In the genomic region with DNA sequence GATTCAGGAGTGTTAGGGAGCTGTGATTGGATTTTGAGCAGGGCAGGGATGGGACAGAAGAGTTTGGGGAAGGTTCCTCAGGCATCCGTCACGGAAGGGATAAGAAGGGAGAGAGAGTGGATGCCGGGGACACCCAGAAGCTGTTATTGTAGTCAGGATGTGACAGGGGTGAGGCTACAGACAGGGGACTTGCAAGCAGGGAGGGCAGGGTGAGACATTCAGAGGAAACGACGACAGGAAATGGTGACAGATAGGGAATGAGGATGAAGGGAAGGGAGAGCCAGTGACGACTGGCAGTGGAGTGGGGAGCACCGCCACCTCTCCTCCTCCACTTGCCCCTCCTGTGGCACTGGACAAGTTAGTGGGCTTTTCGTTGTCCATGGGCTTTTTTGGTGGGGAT, we compare ENCODE assay signal across 1 cellular context.
TF ChIP-seq lines count a peak whose summit lies in the region.

No MANE protein-coding gene starts in this region.

TF ChIP-seq in HepG2, 621 proteins besides CTCF, POLR2A, EP300 and RAD21:
- peak; percentile 57 for TF ChIP-seq ZNF263 (CRISPR knock-in tag; IDR thresholded peaks at IDR 0.05)
